Comparison of ENCODE assay signal across 1 cellular context in genomic region chr5:39167141-39167972, GRCh38.
TF ChIP-seq lines count a peak whose summit lies in the region.

No MANE protein-coding gene starts in this region.

TF ChIP-seq in H1, 55 proteins besides CTCF, POLR2A, EP300 and RAD21:
- TF ChIP-seq TAF1 (IDR thresholded peaks at IDR 0.05; ENCODE audit: low read depth, low read length) (no peak), E2F6 (IDR thresholded peaks at IDR 0.05) (no peak), TAF7 (optimal IDR thresholded peaks at IDR 0.05; ENCODE audit: borderline replicate concordance, low read depth, low read length) (no peak), SRF (IDR thresholded peaks at IDR 0.05; ENCODE audit: low read depth, low read length) (no peak), SP1 (IDR thresholded peaks at IDR 0.05; ENCODE audit: low read depth, low read length) (no peak), KDM1A (IDR thresholded peaks at IDR 0.05; ENCODE audit: borderline replicate concordance, low read length) (no peak), NRF1 (IDR thresholded peaks at IDR 0.05; ENCODE audit: low read depth, low read length) (no peak), MAX (IDR thresholded peaks at IDR 0.05) (no peak), BCL11A (IDR thresholded peaks at IDR 0.05; ENCODE audit: low read depth in 2 of 2, low read length in 2 of 2) (no peak), HDAC2 (IDR thresholded peaks at IDR 0.05; ENCODE audit: borderline replicate concordance in 1 of 2, low read depth in 2 of 2, low read length in 2 of 2) (no peak), ATF3 (IDR thresholded peaks at IDR 0.05; ENCODE audit: insufficient read depth, low read depth, low read length) (no peak), ATF2 (IDR thresholded peaks at IDR 0.05; ENCODE audit: low read length) (no peak), CBX5 (IDR thresholded peaks at IDR 0.05; ENCODE audit: low read depth, low read length) (no peak), ASH2L (IDR thresholded peaks at IDR 0.05; ENCODE audit: low read length) (no peak), ZNF274 (IDR thresholded peaks at IDR 0.05; ENCODE audit: borderline replicate concordance, extremely low read depth, low read length) (no peak), TBP (IDR thresholded peaks at IDR 0.05; ENCODE audit: low read depth, low read length) (no peak), JUN (IDR thresholded peaks at IDR 0.05; ENCODE audit: low read depth, low read length) (no peak)
